In the genomic region with DNA sequence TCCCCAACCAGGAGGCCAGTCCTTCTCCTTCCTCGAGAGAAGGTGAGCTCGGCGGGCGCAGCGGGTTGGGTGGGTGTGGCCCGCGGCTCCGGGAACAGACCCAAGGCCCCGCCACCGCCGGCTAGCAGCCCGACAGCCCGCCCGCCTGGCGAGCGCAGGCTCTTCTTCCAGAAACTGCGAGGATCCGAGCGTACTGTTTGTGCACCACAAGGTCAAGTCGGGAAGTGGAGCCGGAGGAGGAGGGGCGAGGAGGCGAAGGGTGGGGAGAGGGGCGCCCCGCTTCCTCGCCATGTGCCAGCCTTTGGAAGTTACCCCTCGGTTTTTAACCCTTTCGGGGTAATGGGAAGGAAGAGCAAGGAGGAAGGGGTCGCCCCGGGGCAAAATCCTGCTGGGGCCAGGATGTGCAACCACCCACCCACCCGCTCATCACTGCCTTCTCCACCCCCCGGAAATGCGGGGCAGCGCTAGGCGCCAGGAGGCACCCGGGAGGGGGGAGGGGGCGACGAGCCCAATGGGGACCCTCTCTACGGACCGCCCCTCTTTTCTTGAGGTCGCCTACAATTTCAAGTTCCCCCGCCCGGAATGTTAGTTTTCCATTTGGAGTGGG, we compare ENCODE assay signal across 8 cellular contexts. TPM values are rescaled to one million over a fixed set of nuclear protein-coding genes. Genes with fewer than 3 reads are reported as not detected.
A peak's percentile ranks its signal among the peaks of the same experiment; 100 is the strongest.
DNase-seq lines count a peak whose midpoint lies in the region; ATAC-seq and TF ChIP-seq lines count a peak whose summit lies in the region.

No MANE protein-coding gene starts in this region.

- H3K4me3 Mint-ChIP-seq in Calu3 (ENCODE audit: low read depth, unreplicated experiment), result peak overlapping the region; percentile 92
- H3K4me3 Mint-ChIP-seq in activated naive CD4-positive, alpha-beta T cell treated with anti-CD3 and anti-CD28 coated beads, Interleukin-2, amount 50 U/mL, for 24 hours, result peak overlapping the region; percentile 95

- no peak overlapping the region for H4K91ac ChIP-seq in neuronal stem cell (ENCODE audit: low read depth, low read length, poor library complexity)

- peak overlapping the region; percentile 45 for H3K23ac ChIP-seq in neuronal stem cell (ENCODE audit: low read depth, low read length, poor library complexity)

- peaks cover 52% of the 10 kb centered on the region for H3K36me3 Mint-ChIP-seq in Calu3 (ENCODE audit: insufficient read depth, unreplicated experiment)
- no peaks in the 10 kb centered on the region for H3K36me3 Mint-ChIP-seq in activated naive CD4-positive, alpha-beta T cell treated with anti-CD3 and anti-CD28 coated beads, Interleukin-2, amount 50 U/mL, for 24 hours

- peaks cover 54% of the 10 kb centered on the region for H3K4me1 Mint-ChIP-seq in Calu3 (ENCODE audit: low read depth, unreplicated experiment)
- H3K4me1 Mint-ChIP-seq in activated naive CD4-positive, alpha-beta T cell treated with anti-CD3 and anti-CD28 coated beads, Interleukin-2, amount 50 U/mL, for 24 hours, result peaks cover 20% of the 10 kb centered on the region

- H3K4me1 ChIP-seq in neuronal stem cell (ENCODE audit: control insufficient read depth in 2 of 2, insufficient read depth in 1 of 2, low read depth in 1 of 2, low read length in 2 of 2), result peaks cover 4 to 10% of the 10 kb centered on the region in 2 donors

- H2BK5ac ChIP-seq in neuronal stem cell (ENCODE audit: low read length), result no peak overlapping the region

- DNase-seq in Calu3 (peak; percentile 87), HUDEP-2 (lab: John Stamatoyannopoulos, UW; ENCODE audit: unreplicated experiment in 76 of 76) (peak in 69 of 76 experiments; percentile 9 to 76 (median 56)), SK-N-MC (ENCODE audit: low read depth, low spot score) (peak; percentile 74), globus pallidus (ENCODE audit: low spot score) (peak; percentile 79), neuronal stem cell (ENCODE audit: low spot score) (no peak), substantia nigra (lab: John Stamatoyannopoulos, UW) (peak; percentile 37 to 92 (median 76))

- peak overlapping the region; percentile 73 for H3K18ac ChIP-seq in neuronal stem cell (ENCODE audit: low read length)

- no peaks in the 10 kb centered on the region for H3K9me3 Mint-ChIP-seq in Calu3 (ENCODE audit: low read depth, unreplicated experiment)
- no peaks in the 10 kb centered on the region for H3K9me3 Mint-ChIP-seq in activated naive CD4-positive, alpha-beta T cell treated with anti-CD3 and anti-CD28 coated beads, Interleukin-2, amount 50 U/mL, for 24 hours

- H2BK15ac ChIP-seq in neuronal stem cell (ENCODE audit: low read length), result no peak overlapping the region

- BruUV-seq in Calu3 (replicated peaks; lab: Mats Ljungman, UMichigan), result no TSS peak

- peak overlapping the region; percentile 94 for H3K4me2 ChIP-seq in neuronal stem cell (ENCODE audit: insufficient read depth, low read length, poor library complexity, severe bottlenecking)

- H2AK5ac ChIP-seq in neuronal stem cell (ENCODE audit: low read depth, low read length), result peak overlapping the region; percentile 42

- no peaks in the 10 kb centered on the region for H3K27me3 Mint-ChIP-seq in Calu3 (ENCODE audit: unreplicated experiment)
- H3K27me3 Mint-ChIP-seq in activated naive CD4-positive, alpha-beta T cell treated with anti-CD3 and anti-CD28 coated beads, Interleukin-2, amount 50 U/mL, for 24 hours, result no peaks in the 10 kb centered on the region

- CTCF ChIA-PET in Calu3 (lab: Charles Lee), result interaction anchor here (0.6 to 2.6 kb wide), 17 partner anchors 9 to 145 kb away, joined by 3 to 13 read pairs (median 4); a partner anchor contains a TSS

- intact Hi-C loops in Calu3 (cut with micrococcal nuclease; ENCODE audit: unreplicated experiment), result loop anchor here (2.0 kb wide), 1 partner anchor 14 kb away; no protein-coding TSS in a partner anchor

- H2BK120ac ChIP-seq in neuronal stem cell (ENCODE audit: low read depth, low read length), result no peak overlapping the region

- H3K36me3 ChIP-seq in SK-N-MC (ENCODE audit: insufficient read depth, low read length) (no peaks in the 10 kb centered on the region), neuronal stem cell (replicated peaks in 1 of 2; ENCODE audit: control insufficient read depth in 2 of 2, insufficient read depth in 2 of 2, low read length in 2 of 2) (no peaks in the 10 kb centered on the region)

- H2AFZ ChIP-seq in neuronal stem cell (ENCODE audit: low read length), result peak overlapping the region; percentile 98

- H4K8ac ChIP-seq in neuronal stem cell (ENCODE audit: low read depth, low read length), result no peak overlapping the region

- no peak overlapping the region for H2BK12ac ChIP-seq in neuronal stem cell (ENCODE audit: low read length)

- no peak overlapping the region for H3K4ac ChIP-seq in neuronal stem cell (ENCODE audit: low read length)

- peaks cover 11 to 57% (median 34%) of the 10 kb centered on the region in 3 experiments for H3K27me3 ChIP-seq in neuronal stem cell (ENCODE audit: control insufficient read depth in 3 of 3, insufficient read depth in 3 of 3, low read depth in 1 of 3, low read length in 3 of 3)

- H3K4me3 ChIP-seq in SK-N-MC (peak overlapping the region; percentile 90), neuronal stem cell (ENCODE audit: low read length in 2 of 2) (peak overlapping the region; percentile 70 to 79)

- WGBS in neuronal stem cell (ENCODE audit: extremely low coverage in 2 of 2, insufficient read length in 2 of 2, insufficient replicate concordance in 1 of 2), 2 donors, result no CpG with 5 or more reads among the region's 43 CpGs

- H3K27ac ChIP-seq in SK-N-MC, result peak overlapping the region; percentile 98
- H3K27ac ChIP-seq in neuronal stem cell (replicated peaks; ENCODE audit: low read length), result no peak overlapping the region
- peak overlapping the region; percentile 100 for H3K27ac ChIP-seq in substantia nigra (ENCODE audit: low read depth, low read length, poor library complexity, severe bottlenecking)

- H3K9me3 ChIP-seq in SK-N-MC (ENCODE audit: low read depth, low read length) (no peaks in the 10 kb centered on the region), neuronal stem cell (replicated peaks in 1 of 2; ENCODE audit: control insufficient read depth in 2 of 2, insufficient read depth in 1 of 2, low read depth in 1 of 2, low read length in 2 of 2) (no peaks in the 10 kb centered on the region)

- no peaks in the 10 kb centered on the region for H3K79me1 ChIP-seq in neuronal stem cell (ENCODE audit: low read depth, low read length)

- no peak for ATAC-seq in HG03159 (IDR thresholded peaks at IDR 0.05; ENCODE audit: unreplicated experiment)

- no peak for TF ChIP-seq CTCF in Calu3 (IDR thresholded peaks at IDR 0.05; ENCODE audit: unreplicated experiment)

- H3K14ac ChIP-seq in neuronal stem cell (ENCODE audit: low read length), result no peak overlapping the region

- H3K9ac ChIP-seq in SK-N-MC (ENCODE audit: insufficient read length), result peak overlapping the region; percentile 90
- peak overlapping the region; percentile 30 for H3K9ac ChIP-seq in neuronal stem cell (ENCODE audit: low read depth, low read length, poor library complexity)

- peak overlapping the region; percentile 97 for H3K27ac Mint-ChIP-seq in Calu3 (ENCODE audit: unreplicated experiment)
- H3K27ac Mint-ChIP-seq in activated naive CD4-positive, alpha-beta T cell treated with anti-CD3 and anti-CD28 coated beads, Interleukin-2, amount 50 U/mL, for 24 hours, result peak overlapping the region; percentile 97

RNA-seq across cellular contexts. Expression of a gene that starts 1.1 kb away (rescaled TPM):
- 93.4 and 128 TPM in 2 replicates for total RNA-seq in Calu3 (2022)
- polyA plus RNA-seq in neuronal stem cell (2013, experiment 1 of 2), result 1.5 TPM
- polyA plus RNA-seq in neuronal stem cell (2013, experiment 2 of 2), result 1.3 TPM
